ENCODE assay signal across 7 cellular contexts in genomic region chr20:47957996-47958801, GRCh38.
A peak's percentile ranks its signal among the peaks of the same experiment; 100 is the strongest.
DNase-seq lines count a peak whose midpoint lies in the region; ATAC-seq, FAIRE-seq and TF ChIP-seq lines count a peak whose summit lies in the region.
"Not testable (repeated sequence)": the region's sequence is repeated elsewhere in the genome, so short reads cannot be mapped to it uniquely, and the experiment has no call there.

No MANE protein-coding gene starts in this region.

- intact Hi-C loops in right cardiac atrium (cut with DNase I); ovary (cut with DNase I): not testable (repeated sequence)

- peak; percentile 10 to 40 for ATAC-seq in right cardiac atrium

- not testable (repeated sequence) for H3K4me3 ChIP-seq in fibroblast of mammary gland (ENCODE audit: control insufficient read depth, low read depth, low read length); right cardiac atrium (ENCODE audit: low read length); ovary

- H3K36me3 ChIP-seq in ovary: not testable (repeated sequence)

- TF ChIP-seq POLR2A in ovary (IDR thresholded peaks at IDR 0.05): not testable (repeated sequence)

- peak; percentile 76 for FAIRE-seq in HTR-8/SVneo (lab: Jason Lieb, UNC)

- H3K9me3 ChIP-seq in right cardiac atrium (ENCODE audit: control insufficient read depth, low read length); ovary: not testable (repeated sequence)

- TF ChIP-seq EP300 in ovary (IDR thresholded peaks at IDR 0.05): not testable (repeated sequence)

- not testable (repeated sequence) for H3K27ac ChIP-seq in right cardiac atrium (ENCODE audit: low read length)
- peak overlapping the region in 1 of 2 donors; percentile 78 for H3K27ac ChIP-seq in ovary

- TF ChIP-seq CTCF in fibroblast of mammary gland (conservative IDR thresholded peaks at IDR 0.05; ENCODE audit: control insufficient read depth, insufficient read depth, low read depth, low read length); ovary (IDR thresholded peaks at IDR 0.05): not testable (repeated sequence)

- H3K27me3 ChIP-seq in right cardiac atrium (ENCODE audit: control insufficient read depth, insufficient read depth); ovary: not testable (repeated sequence)

- WGBS in right cardiac atrium: 46% methylated on average over 16 of the region's 16 CpGs
- 12 to 28% (median 12%) methylated on average over 16 of the region's 16 CpGs for WGBS in ovary, 3 donors

- not testable (repeated sequence) for H3K4me1 ChIP-seq in right cardiac atrium (ENCODE audit: control insufficient read depth, insufficient read depth, low read length); ovary (ENCODE audit: insufficient read depth)

- DNase-seq in DMS 273 (lab: John Stamatoyannopoulos, UW; ENCODE audit: unreplicated experiment) (peak; percentile 87), NCI-H524 (lab: John Stamatoyannopoulos, UW) (peak; percentile 78 to 90), amniotic epithelial cell (ENCODE audit: low read depth) (peak; percentile 18), fibroblast of mammary gland (ENCODE audit: low read depth) (peak; percentile 41), right cardiac atrium (peak in 2 of 3 donors; percentile 55 to 58), ovary (peak in 4 of 5 donors; percentile 50 to 64 (median 63))
- not testable (repeated sequence) for DNase-seq in HTR-8/SVneo (ENCODE audit: insufficient read length, low spot score)
